Comparison of ENCODE assay signal across 15 cellular contexts in genomic region chr9:14212116-14212515, GRCh38.
DNase-seq lines count a peak whose midpoint lies in the region; ATAC-seq and FAIRE-seq lines count a peak whose summit lies in the region.
"Had no signal": no experiment of that assay in that cellular context is flagged by ENCODE, and none has a peak within 500 bp of the region (broad histone marks: within the 10 kb centered on the region; RNA-seq: fewer than 3 reads in every experiment).

No MANE protein-coding gene starts in this region.

- H3K36me3 ChIP-seq in muscle layer of duodenum (ENCODE audit: control insufficient read depth in 1 of 2, insufficient read depth in 2 of 2, low read length in 2 of 2) = no peaks in the 10 kb centered on the region
- H3K36me3 ChIP-seq: HAP-1 had no signal

- peaks cover 3 to 9% of the 10 kb centered on the region in 2 donors for H3K4me1 ChIP-seq in muscle layer of duodenum (ENCODE audit: control insufficient read depth in 1 of 2, insufficient read depth in 2 of 2, low read length in 2 of 2)

- peak; percentile 29 for ATAC-seq in GM18861 (IDR thresholded peaks at IDR 0.05; ENCODE audit: unreplicated experiment)

- H3K27me3 ChIP-seq in muscle layer of duodenum (ENCODE audit: low read depth, low read length) = no peaks in the 10 kb centered on the region
- H3K27me3 ChIP-seq: MG63 had no signal

- H3K9me3 ChIP-seq in muscle layer of duodenum (ENCODE audit: control insufficient read depth in 1 of 2, low read length in 2 of 2) = no peaks in the 10 kb centered on the region
- H3K9me3 ChIP-seq: HAP-1, MG63 had no signal

- DNase-seq in RKO (ENCODE audit: low spot score) (peak; percentile 21), dermis blood vessel endothelial cell (peak; percentile 62), NCI-H2081 treated with DMSO at 0.1 percent for 48 hours (lab: John Stamatoyannopoulos, UW) (no peak), 8988T (no peak), GM19239 (ENCODE audit: insufficient read length, low spot score) (no peak), NCI-H1417 treated with DMSO at 0.1 percent for 48 hours (lab: John Stamatoyannopoulos, UW) (no peak)
- DNase-seq: activated CD4-positive, alpha-beta T cell treated with anti-CD3 and anti-CD28 coated beads, Interleukin-2, amount 50 U/mL, for 48 hours; CD4-positive, CD25-positive, alpha-beta regulatory T cell; hippocampal formation had no signal

- H3K4me3 ChIP-seq in muscle layer of duodenum (ENCODE audit: low read depth in 1 of 2, low read length in 2 of 2) = no peak overlapping the region
- H3K4me3 ChIP-seq: HAP-1, MG63, smooth muscle cell had no signal

- no peak for FAIRE-seq in GM19239 (lab: Jason Lieb, UNC)
- FAIRE-seq: GM18507 had no signal

- H3K27ac ChIP-seq in muscle layer of duodenum (ENCODE audit: low read length) = peak overlapping the region; percentile 31

Comparison
In these comparisons a context has a peak if more than half of its experiments do, and no peak if none do; other contexts are left out.
1. DNase-seq: peak in RKO (single experiment) and dermis blood vessel endothelial cell (single experiment); none in NCI-H2081 treated with DMSO at 0.1 percent for 48 hours (single experiment), 8988T (single experiment), GM19239 (single experiment) and NCI-H1417 treated with DMSO at 0.1 percent for 48 hours (single experiment).